Comparison of ENCODE assay signal across 21 cellular contexts in genomic region chr3:54307616-54308180, GRCh38.
DNase-seq lines count a peak whose midpoint lies in the region; ATAC-seq and TF ChIP-seq lines count a peak whose summit lies in the region.
"Had no signal": no experiment of that assay in that cellular context is flagged by ENCODE, and none has a peak within 500 bp of the region (broad histone marks: within the 10 kb centered on the region; RNA-seq: fewer than 3 reads in every experiment).

No MANE protein-coding gene starts in this region.

- TF ChIP-seq CTCF in astrocyte of the cerebellum (IDR thresholded peaks at IDR 0.05; ENCODE audit: low read depth, low read length, missing control alignments): no peak

- in situ Hi-C loops in astrocyte of the cerebellum (cut with HindIII; ENCODE audit: low sequenced_read_pairs): loop anchor here (5.0 kb wide), 1 partner anchor 40 kb away; no protein-coding TSS in a partner anchor

- H3K4me3 ChIP-seq in astrocyte of the cerebellum (ENCODE audit: low read depth, low read length): no peak overlapping the region
- H3K4me3 ChIP-seq: SJSA1 had no signal

- DNase-seq in NCI-H1092 treated with DMSO at 0.1 percent for 48 hours (lab: John Stamatoyannopoulos, UW) (peak; percentile 21), NCI-H1092 (lab: John Stamatoyannopoulos, UW) (no peak), DMS79 (lab: John Stamatoyannopoulos, UW) (peak; percentile 28), NCI-H524 treated with DMSO at 0.1 percent for 48 hours (lab: John Stamatoyannopoulos, UW) (peak; percentile 43), astrocyte of the cerebellum (ENCODE audit: low read depth) (peak; percentile 3), HT-29 (ENCODE audit: low spot score) (no peak)
- no peak for DNase-seq in activated T-cell treated with anti-CD3 and anti-CD28 coated beads, Interleukin-2, amount 50 U/mL, for 1 hour
- DNase-seq: AML-193; C1 segment of cervical spinal cord; CD8-positive, alpha-beta T cell; DMS153; EL; GF-D8; KBM-7; NCI-H1417 treated with DMSO at 0.1 percent for 48 hours; NCI-H187 treated with DMSO at 0.1 percent for 48 hours; NCI-H748 treated with DMSO at 0.1 percent for 48 hours; OCI-M1; T1000 had no signal

- ATAC-seq in GM18870 (IDR thresholded peaks at IDR 0.05; ENCODE audit: unreplicated experiment): no peak
- ATAC-seq: CD8-positive, alpha-beta T cell had no signal

Comparison
In these comparisons a context has a peak if more than half of its experiments do, and no peak if none do; other contexts are left out.
1. DNase-seq: peak in NCI-H1092 treated with DMSO at 0.1 percent for 48 hours (single experiment), DMS79 (single experiment), NCI-H524 treated with DMSO at 0.1 percent for 48 hours (single experiment) and astrocyte of the cerebellum (single experiment); none in NCI-H1092 (single experiment), HT-29 (single experiment) and activated T-cell treated with anti-CD3 and anti-CD28 coated beads, Interleukin-2, amount 50 U/mL, for 1 hour (single experiment).